In the genomic region with DNA sequence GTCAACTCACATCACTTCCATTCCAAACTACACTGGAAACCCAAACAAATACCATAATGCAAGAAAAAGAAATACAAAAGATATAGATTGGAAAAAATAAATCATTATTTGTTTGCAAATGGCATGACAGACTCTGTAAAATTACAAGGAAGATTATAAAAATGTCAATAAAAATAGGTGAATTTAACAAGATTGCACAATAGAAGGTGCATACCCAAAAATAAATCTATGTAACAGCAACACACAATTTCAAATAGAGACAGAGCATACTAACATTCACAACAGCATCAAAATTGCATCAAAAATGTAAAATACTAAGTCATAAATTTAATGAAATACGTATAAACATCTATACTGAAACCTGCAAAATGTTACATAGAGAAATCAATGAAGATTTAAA, we compare ENCODE assay signal across 20 cellular contexts.
DNase-seq lines count a peak whose midpoint lies in the region; ATAC-seq, FAIRE-seq and TF ChIP-seq lines count a peak whose summit lies in the region.
"Had no signal": no experiment of that assay in that cellular context is flagged by ENCODE, and none has a peak within 500 bp of the region (broad histone marks: within the 10 kb centered on the region; RNA-seq: fewer than 3 reads in every experiment).

No MANE protein-coding gene starts in this region.

- ATAC-seq in HepG2 (no peak), right lobe of liver (no peak)
- ATAC-seq: A549; CD8-positive, alpha-beta T cell; GM12878 had no signal

- H3K27me3 ChIP-seq in HepG2 (ENCODE audit: control insufficient read depth in 1 of 2, insufficient read depth in 2 of 2, low read length in 2 of 2) (no peaks in the 10 kb centered on the region), right lobe of liver (no peaks in the 10 kb centered on the region), PC-9 (ENCODE audit: insufficient read depth, low read depth) (no peaks in the 10 kb centered on the region), H1 (replicated peaks in 1 of 4; ENCODE audit: control insufficient read depth in 3 of 4, extremely low read depth in 1 of 4, insufficient read depth in 3 of 4, low read length in 3 of 4) (no peaks in the 10 kb centered on the region)
- H3K27me3 ChIP-seq: BLaER1 treated with 17β-estradiol and CSF1 and Interleukin-3, amounts not matched to agents 10 nM and 100 nM had no signal

- H3K4me3 ChIP-seq in HepG2 (replicated peaks in 1 of 3; ENCODE audit: insufficient read depth in 1 of 3, low read depth in 2 of 3, low read length in 3 of 3) (no peak overlapping the region), right lobe of liver (no peak overlapping the region), PC-9 (no peak overlapping the region), H1 (ENCODE audit: extremely low read depth in 1 of 4, insufficient read depth in 2 of 4, low read depth in 3 of 4, low read length in 4 of 4) (no peak overlapping the region)
- H3K4me3 ChIP-seq: A549; BLaER1 treated with 17β-estradiol and CSF1 and Interleukin-3, amounts not matched to agents 10 nM and 100 nM; GM12878 had no signal

- no peak overlapping the region for H2BK120ac ChIP-seq in H1 (replicated peaks; ENCODE audit: low read depth, low read length)

- no peak overlapping the region for H3K4ac ChIP-seq in H1 (replicated peaks; ENCODE audit: insufficient read length, low read depth, low read length)

- H2AFZ ChIP-seq in HepG2 (ENCODE audit: low read length) = no peak overlapping the region
- 0 out of 2 replicates have a peak overlapping the region, but pooled peaks have one; percentile 19 for H2AFZ ChIP-seq in PC-9
- no peak overlapping the region for H2AFZ ChIP-seq in H1 (ENCODE audit: low read length)

- H3K9ac ChIP-seq in HepG2 (ENCODE audit: insufficient read depth, low read depth, low read length) = no peak overlapping the region
- no peak overlapping the region for H3K9ac ChIP-seq in H1 (replicated peaks in 1 of 4; ENCODE audit: extremely low read depth in 1 of 4, low read depth in 3 of 4, low read length in 3 of 4)
- H3K9ac ChIP-seq: BLaER1 treated with 17β-estradiol and CSF1 and Interleukin-3, amounts not matched to agents 10 nM and 100 nM had no signal

- no peak overlapping the region for H4K91ac ChIP-seq in H1 (replicated peaks; ENCODE audit: insufficient read length, low read length)

- H3K9me3 ChIP-seq in HepG2 (ENCODE audit: low read length) (peaks cover 28% of the 10 kb centered on the region), right lobe of liver (no peaks in the 10 kb centered on the region), PC-9 (ENCODE audit: insufficient read depth, low read depth) (no peaks in the 10 kb centered on the region), H1 (ENCODE audit: insufficient read depth in 2 of 2, low read depth in 1 of 2, low read length in 1 of 2) (no peaks in the 10 kb centered on the region; a peak in 1 of 4 replicates)
- H3K9me3 ChIP-seq: A549; BLaER1 treated with 17β-estradiol and CSF1 and Interleukin-3, amounts not matched to agents 10 nM and 100 nM; Caco-2 had no signal

- no peak for FAIRE-seq in HepG2 (lab: Jason Lieb, UNC)
- no peak for FAIRE-seq in H1 (lab: Jason Lieb, UNC)
- FAIRE-seq: A549, GM12878, GM12892, GM18507 had no signal

- no peak for TF ChIP-seq EP300 in HepG2 (IDR thresholded peaks at IDR 0.05; ENCODE audit: low read depth in 2 of 2, low read length in 2 of 2)
- TF ChIP-seq EP300 in HepG2 (CRISPR knock-in tag; IDR thresholded peaks at IDR 0.05; ENCODE audit: borderline replicate concordance) = no peak
- TF ChIP-seq EP300 in H1 (IDR thresholded peaks at IDR 0.05; ENCODE audit: borderline replicate concordance in 1 of 2, low read depth in 2 of 2, low read length in 2 of 2) = no peak

- BruUV-seq in HepG2 (replicated peaks; lab: Mats Ljungman, UMichigan) (no TSS peak), PC-9 (replicated peaks; lab: Mats Ljungman, UMichigan) (no TSS peak)

- no peaks in the 10 kb centered on the region for H3F3A ChIP-seq in PC-9 (ENCODE audit: insufficient read depth, low read depth)

- H3K23me2 ChIP-seq in H1 (ENCODE audit: low read depth, low read length) = no peaks in the 10 kb centered on the region

- H3K79me2 ChIP-seq in HepG2 (ENCODE audit: insufficient read depth, low read length) (no peaks in the 10 kb centered on the region), PC-9 (ENCODE audit: low read depth) (no peaks in the 10 kb centered on the region), H1 (ENCODE audit: control insufficient read depth in 1 of 2, insufficient read depth in 2 of 2, low read length in 2 of 2) (no peaks in the 10 kb centered on the region)

- no peak overlapping the region for H2BK15ac ChIP-seq in H1 (ENCODE audit: low read length)

- TF ChIP-seq CTCF in HepG2 (CRISPR knock-in tag; IDR thresholded peaks at IDR 0.05) (no peak), right lobe of liver (IDR thresholded peaks at IDR 0.05) (no peak), PC-9 (conservative IDR thresholded peaks at IDR 0.05) (no peak), H1 (IDR thresholded peaks at IDR 0.05; ENCODE audit: control extremely low read depth in 1 of 3, insufficient read depth in 1 of 3, low read depth in 1 of 3, low read length in 3 of 3) (no peak)

- 2% methylated on average over 1 of the region's 1 CpG for WGBS in HepG2 (ENCODE audit: low lambda C conversion rate)
- 73% methylated on average over 1 of the region's 1 CpG for whole genome bisulfite sequencing in right lobe of liver (ENCODE audit: insufficient coverage, low coverage, low lambda C conversion rate, missing lambda C conversion rate)
- 95% methylated on average over 1 of the region's 1 CpG; no CpG with 5 or more reads in 1 of the 2 experiments for WGBS in H1 (ENCODE audit: extremely low coverage in 1 of 2, insufficient coverage in 1 of 2, insufficient read length in 1 of 2, insufficient replicate concordance in 2 of 2, low coverage in 1 of 2, low lambda C conversion rate in 2 of 2, missing lambda C conversion rate in 1 of 2), 2 experiments

- no peak overlapping the region for H3K14ac ChIP-seq in H1 (ENCODE audit: insufficient read length)

- H4K20me1 ChIP-seq in HepG2 (ENCODE audit: insufficient read depth, low read length) (no peaks in the 10 kb centered on the region), PC-9 (ENCODE audit: insufficient read depth) (no peaks in the 10 kb centered on the region), H1 (replicated peaks in 1 of 2; ENCODE audit: control insufficient read depth in 1 of 2, insufficient read depth in 2 of 2, low read length in 2 of 2) (no peaks in the 10 kb centered on the region)
- H4K20me1 ChIP-seq: BLaER1 treated with 17β-estradiol and CSF1 and Interleukin-3, amounts not matched to agents 10 nM and 100 nM had no signal

- H3K56ac ChIP-seq in H1 (replicated peaks; ENCODE audit: insufficient read length, low read depth, low read length) = no peak overlapping the region

- no peaks in the 10 kb centered on the region for H3K79me1 ChIP-seq in H1 (ENCODE audit: low read depth, low read length)

- H3K36me3 ChIP-seq in HepG2 (replicated peaks in 1 of 2; ENCODE audit: control insufficient read depth in 1 of 2, insufficient read depth in 2 of 2, low read length in 2 of 2) (no peaks in the 10 kb centered on the region), right lobe of liver (no peaks in the 10 kb centered on the region), PC-9 (ENCODE audit: low read depth) (no peaks in the 10 kb centered on the region), H1 (ENCODE audit: control insufficient read depth in 2 of 4, insufficient read depth in 4 of 4, low read length in 3 of 4) (no peaks in the 10 kb centered on the region)
- H3K36me3 ChIP-seq: BLaER1 treated with 17β-estradiol and CSF1 and Interleukin-3, amounts not matched to agents 10 nM and 100 nM had no signal

- TF ChIP-seq RAD21 in HepG2 (CRISPR knock-in tag; IDR thresholded peaks at IDR 0.05) (no peak), H1 (IDR thresholded peaks at IDR 0.05 in 1 of 2, conservative IDR thresholded peaks at IDR 0.05 in 1 of 2; ENCODE audit: low read depth in 2 of 2, low read length in 2 of 2) (no peak)

- CTCF ChIA-PET in HepG2 (lab: Yijun Ruan, JAX; ENCODE audit: low intra/inter-chr PET ratio, low total read pairs) (no interaction called here), PC-9 (lab: Charles Lee) (no interaction called here), H1 (lab: Charles Lee; ENCODE audit: partially characterized antibody) (no interaction called here)

- no peak for TF ChIP-seq POLR2A in HepG2 (IDR thresholded peaks at IDR 0.05; ENCODE audit: insufficient read depth in 1 of 2, low read depth in 2 of 2, low read length in 2 of 2)
- TF ChIP-seq POLR2A in right lobe of liver (IDR thresholded peaks at IDR 0.05) = no peak
- no peak for TF ChIP-seq POLR2A in H1 (IDR thresholded peaks at IDR 0.05; ENCODE audit: control extremely low read depth in 1 of 2, low read depth in 2 of 2, low read length in 2 of 2)

- H3K23ac ChIP-seq in H1 (ENCODE audit: insufficient read length) = no peak overlapping the region

- H3K4me1 ChIP-seq in HepG2 (ENCODE audit: insufficient read depth, low read length) (no peaks in the 10 kb centered on the region), right lobe of liver (no peaks in the 10 kb centered on the region), PC-9 (replicated peaks; ENCODE audit: insufficient read depth) (no peaks in the 10 kb centered on the region), H1 (replicated peaks in 1 of 4; ENCODE audit: control insufficient read depth in 3 of 4, insufficient read depth in 4 of 4, low read length in 3 of 4) (no peaks in the 10 kb centered on the region)
- H3K4me1 ChIP-seq: A549; BLaER1 treated with 17β-estradiol and CSF1 and Interleukin-3, amounts not matched to agents 10 nM and 100 nM; Caco-2 had no signal

- H2BK5ac ChIP-seq in H1 (ENCODE audit: low read depth, low read length) = no peak overlapping the region

- no peak overlapping the region for H2BK12ac ChIP-seq in H1 (ENCODE audit: low read depth, low read length)

- no peak overlapping the region for H3K4me2 ChIP-seq in HepG2 (ENCODE audit: low read depth, low read length)
- H3K4me2 ChIP-seq in PC-9 = no peak overlapping the region
- H3K4me2 ChIP-seq in H1 (ENCODE audit: insufficient read depth in 1 of 2, low read depth in 2 of 2, low read length in 2 of 2) = no peak overlapping the region
- H3K4me2 ChIP-seq: A549; BLaER1 treated with 17β-estradiol and CSF1 and Interleukin-3, amounts not matched to agents 10 nM and 100 nM had no signal

- H2AK5ac ChIP-seq in H1 (ENCODE audit: low read depth, low read length) = no peak overlapping the region

- H3K27ac ChIP-seq in HepG2 (ENCODE audit: extremely low read length, insufficient read depth, low read length) (no peak overlapping the region), right lobe of liver (no peak overlapping the region), PC-9 (no peak overlapping the region), H1 (ENCODE audit: low read depth, low read length) (no peak overlapping the region)
- H3K27ac ChIP-seq: 22Rv1; A549; BLaER1 treated with 17β-estradiol and CSF1 and Interleukin-3, amounts not matched to agents 10 nM and 100 nM; C4-2B had no signal

- no peak overlapping the region for H3K18ac ChIP-seq in H1 (ENCODE audit: extremely low read depth, low read length)

- no peak overlapping the region for H2BK20ac ChIP-seq in H1 (ENCODE audit: low read length)

- no peak for DNase-seq in HepG2 (ENCODE audit: low spot score)
- DNase-seq in right lobe of liver = no peak
- no peak for DNase-seq in PC-9
- no peak for DNase-seq in H1 (ENCODE audit: low read depth in 1 of 2, low spot score in 2 of 2)
- DNase-seq in foreskin melanocyte = no peak
- DNase-seq in nucleus accumbens (lab: John Stamatoyannopoulos, UW) = no peak
- DNase-seq: AML-193; Caco-2; Calu3; CD4-positive, alpha-beta T cell; CD8-positive, alpha-beta T cell; DMS79 treated with DMSO at 0.1 percent for 48 hours; GDM1 had no signal

- POLR2A ChIA-PET in HepG2 (lab: Yijun Ruan, JAX) (no interaction called here), PC-9 (lab: Charles Lee; ENCODE audit: unreplicated experiment) (no interaction called here), H1 (lab: Charles Lee; ENCODE audit: partially characterized antibody) (no interaction called here)

- no peak overlapping the region for H4K5ac ChIP-seq in H1 (ENCODE audit: insufficient read length, low read depth, low read length)

- intact Hi-C loops in HepG2 (cut with micrococcal nuclease; ENCODE audit: unreplicated experiment) = no loop called here
- intact Hi-C loops in right lobe of liver (cut with DNase I) = no loop called here
- intact Hi-C loops in PC-9 (cut with micrococcal nuclease; ENCODE audit: unreplicated experiment) = no loop called here

- H4K8ac ChIP-seq in H1 (ENCODE audit: extremely low read depth, insufficient read depth, low read length) = no peak overlapping the region

- in situ Hi-C loops in HepG2 (cut with HindIII; ENCODE audit: extremely low pct_ligation_motif_present, low pct_unique_long_range_greater_than_20kb) = no loop called here

- H3K9me2 ChIP-seq in PC-9 (ENCODE audit: insufficient read depth) = no peaks in the 10 kb centered on the region
